16 cellular contexts compared by ENCODE assay signal in the genomic region with DNA sequence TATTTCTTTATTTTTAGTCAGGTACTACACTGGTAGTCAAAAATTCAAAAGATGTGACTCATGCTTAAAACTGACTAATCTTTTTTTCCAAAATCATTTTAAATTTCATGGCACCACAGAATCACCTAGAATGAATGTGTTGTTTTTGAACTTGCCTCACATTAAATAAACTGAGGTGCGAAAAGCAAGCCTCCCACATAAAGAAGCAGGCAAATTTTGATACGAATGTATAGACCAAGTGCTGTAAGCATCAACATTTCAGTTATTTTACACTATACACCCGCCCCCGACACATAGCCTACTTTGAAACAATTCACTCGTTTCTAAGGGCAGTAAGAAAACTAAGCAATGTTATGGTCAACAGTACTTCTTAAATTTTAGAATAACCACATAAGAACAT.
DNase-seq lines count a peak whose midpoint lies in the region; ATAC-seq and TF ChIP-seq lines count a peak whose summit lies in the region.
"Had no signal": no experiment of that assay in that cellular context is flagged by ENCODE, and none has a peak within 500 bp of the region (broad histone marks: within the 10 kb centered on the region; RNA-seq: fewer than 3 reads in every experiment).

No MANE protein-coding gene starts in this region.

- no peak overlapping the region for H3K4me2 ChIP-seq in SK-N-SH
- H3K4me2 ChIP-seq: A549, GM23338 had no signal

- H3K4me1 Mint-ChIP-seq in activated CD4-positive, alpha-beta T cell treated with anti-CD3 and anti-CD28 coated beads for 36 hours: peaks cover 17% of the 10 kb centered on the region
- peaks cover 3% of the 10 kb centered on the region for H3K4me1 Mint-ChIP-seq in activated CD4-positive, alpha-beta T cell treated with anti-CD3 and anti-CD28 coated beads, Interleukin-2, amount 10 ng/mL, durations not matched to agents 7 days and 5 days
- peaks cover 15% of the 10 kb centered on the region for H3K4me1 Mint-ChIP-seq in activated naive CD4-positive, alpha-beta T cell treated with anti-CD3 and anti-CD28 coated beads, Interleukin-2, amount 50 U/mL, for 24 hours
- peaks cover 22% of the 10 kb centered on the region for H3K4me1 Mint-ChIP-seq in activated naive CD8-positive, alpha-beta T cell treated with anti-CD3 and anti-CD28 coated beads, Interleukin-2, amount 50 U/mL, for 24 hours

- H3K4me3 ChIP-seq in SK-N-SH (ENCODE audit: low read depth in 2 of 2, low read length in 1 of 2): no peak overlapping the region
- H3K4me3 ChIP-seq: A549, GM23338 had no signal

- 97% methylated on average over 5 of the region's 5 CpGs for WGBS in SK-N-SH (ENCODE audit: low lambda C conversion rate)

- POLR2A ChIA-PET in activated CD4-positive, alpha-beta T cell treated with anti-CD3 and anti-CD28 coated beads for 36 hours (lab: Charles Lee): no interaction called here
- POLR2A ChIA-PET in activated CD4-positive, alpha-beta T cell treated with anti-CD3 and anti-CD28 coated beads, Interleukin-2, amount 10 ng/mL, durations not matched to agents 7 days and 5 days (lab: Charles Lee): no interaction called here
- POLR2A ChIA-PET in SK-N-SH (lab: Yijun Ruan, JAX): no interaction called here

- H3K79me2 ChIP-seq in SK-N-SH (ENCODE audit: insufficient read depth): no peaks in the 10 kb centered on the region

- peak; percentile 11 for DNase-seq in activated CD4-positive, alpha-beta T cell treated with anti-CD3 and anti-CD28 coated beads for 36 hours
- DNase-seq in activated CD4-positive, alpha-beta T cell treated with anti-CD3 and anti-CD28 coated beads, Interleukin-2, amount 10 ng/mL, durations not matched to agents 7 days and 5 days: no peak
- DNase-seq in activated naive CD4-positive, alpha-beta T cell (lab: John Stamatoyannopoulos, UW): no peak
- no peak for DNase-seq in activated naive CD8-positive, alpha-beta T cell treated with anti-CD3 and anti-CD28 coated beads, Interleukin-2, amount 50 U/mL, for 24 hours
- DNase-seq in OCI-M1 (lab: John Stamatoyannopoulos, UW): no peak
- DNase-seq in SK-N-SH: no peak
- DNase-seq: AML-193; Caco-2; CD4-positive, alpha-beta T cell; GDM1; HCEC 1CT had no signal

- no peak overlapping the region for H3K9ac ChIP-seq in SK-N-SH

- no peak for TF ChIP-seq CTCF in SK-N-SH (IDR thresholded peaks at IDR 0.05)

- TF ChIP-seq EP300 in SK-N-SH (IDR thresholded peaks at IDR 0.05; ENCODE audit: borderline replicate concordance in 1 of 2, low read depth in 1 of 2, low read length in 1 of 2): no peak

- H3K9me2 ChIP-seq in SK-N-SH: no peaks in the 10 kb centered on the region

- H3K9me3 ChIP-seq in SK-N-SH: no peaks in the 10 kb centered on the region
- H3K9me3 ChIP-seq: A549, Caco-2 had no signal

- CTCF ChIA-PET in activated CD4-positive, alpha-beta T cell treated with anti-CD3 and anti-CD28 coated beads for 36 hours (lab: Charles Lee): no interaction called here
- CTCF ChIA-PET in activated CD4-positive, alpha-beta T cell treated with anti-CD3 and anti-CD28 coated beads, Interleukin-2, amount 10 ng/mL, durations not matched to agents 7 days and 5 days (lab: Charles Lee): no interaction called here
- CTCF ChIA-PET in SK-N-SH (lab: Yijun Ruan, JAX): interaction anchor here (1.3 kb wide), 1 partner anchor 103 kb away, joined by 7 read pairs; no protein-coding TSS in a partner anchor

- no peaks in the 10 kb centered on the region for H3K27me3 ChIP-seq in SK-N-SH (ENCODE audit: insufficient read depth)

- no peaks in the 10 kb centered on the region for H3K4me1 ChIP-seq in SK-N-SH (ENCODE audit: control insufficient read depth in 1 of 2, insufficient read depth in 2 of 2, low read depth in 1 of 2, low read length in 1 of 2)
- H3K4me1 ChIP-seq: Caco-2 had no signal

- no peaks in the 10 kb centered on the region for H3K9me3 Mint-ChIP-seq in activated CD4-positive, alpha-beta T cell treated with anti-CD3 and anti-CD28 coated beads for 36 hours (ENCODE audit: low read depth)
- no peaks in the 10 kb centered on the region for H3K9me3 Mint-ChIP-seq in activated CD4-positive, alpha-beta T cell treated with anti-CD3 and anti-CD28 coated beads, Interleukin-2, amount 10 ng/mL, durations not matched to agents 7 days and 5 days
- no peaks in the 10 kb centered on the region for H3K9me3 Mint-ChIP-seq in activated naive CD4-positive, alpha-beta T cell treated with anti-CD3 and anti-CD28 coated beads, Interleukin-2, amount 50 U/mL, for 24 hours
- no peaks in the 10 kb centered on the region for H3K9me3 Mint-ChIP-seq in activated naive CD8-positive, alpha-beta T cell treated with anti-CD3 and anti-CD28 coated beads, Interleukin-2, amount 50 U/mL, for 24 hours
- H3K9me3 Mint-ChIP-seq: CD4-positive, alpha-beta T cell; GM23338 had no signal

- intact Hi-C loops in activated CD4-positive, alpha-beta T cell treated with anti-CD3 and anti-CD28 coated beads for 36 hours (cut with DNase I, micrococcal nuclease): loop anchor here in 1 of 2 experiments (5.0 kb wide), 1 partner anchor 100 kb away; a partner anchor contains a TSS

- no peak overlapping the region for H3K27ac Mint-ChIP-seq in activated CD4-positive, alpha-beta T cell treated with anti-CD3 and anti-CD28 coated beads for 36 hours
- H3K27ac Mint-ChIP-seq in activated CD4-positive, alpha-beta T cell treated with anti-CD3 and anti-CD28 coated beads, Interleukin-2, amount 10 ng/mL, durations not matched to agents 7 days and 5 days: no peak overlapping the region
- peak overlapping the region; percentile 30 for H3K27ac Mint-ChIP-seq in activated naive CD4-positive, alpha-beta T cell treated with anti-CD3 and anti-CD28 coated beads, Interleukin-2, amount 50 U/mL, for 24 hours
- H3K27ac Mint-ChIP-seq in activated naive CD8-positive, alpha-beta T cell treated with anti-CD3 and anti-CD28 coated beads, Interleukin-2, amount 50 U/mL, for 24 hours: no peak overlapping the region
- H3K27ac Mint-ChIP-seq: CD4-positive, alpha-beta T cell; GM23338 had no signal

- no peak overlapping the region for H2AFZ ChIP-seq in SK-N-SH (ENCODE audit: low read depth)
- H2AFZ ChIP-seq: GM23338 had no signal

- no peaks in the 10 kb centered on the region for H3K27me3 Mint-ChIP-seq in activated CD4-positive, alpha-beta T cell treated with anti-CD3 and anti-CD28 coated beads for 36 hours
- no peaks in the 10 kb centered on the region for H3K27me3 Mint-ChIP-seq in activated CD4-positive, alpha-beta T cell treated with anti-CD3 and anti-CD28 coated beads, Interleukin-2, amount 10 ng/mL, durations not matched to agents 7 days and 5 days
- no peaks in the 10 kb centered on the region for H3K27me3 Mint-ChIP-seq in activated naive CD4-positive, alpha-beta T cell treated with anti-CD3 and anti-CD28 coated beads, Interleukin-2, amount 50 U/mL, for 24 hours
- no peaks in the 10 kb centered on the region for H3K27me3 Mint-ChIP-seq in activated naive CD8-positive, alpha-beta T cell treated with anti-CD3 and anti-CD28 coated beads, Interleukin-2, amount 50 U/mL, for 24 hours
- H3K27me3 Mint-ChIP-seq: CD4-positive, alpha-beta T cell had no signal

- TF ChIP-seq RAD21 in SK-N-SH (IDR thresholded peaks at IDR 0.05; ENCODE audit: low read length): no peak

- ATAC-seq in activated CD4-positive, alpha-beta T cell treated with anti-CD3 and anti-CD28 coated beads for 36 hours: peak; percentile 59
- ATAC-seq in activated naive CD8-positive, alpha-beta T cell treated with anti-CD3 and anti-CD28 coated beads, Interleukin-2, amount 50 U/mL, for 24 hours: peak; percentile 40
- ATAC-seq: A549, GM23338 had no signal

- H3K36me3 Mint-ChIP-seq in activated CD4-positive, alpha-beta T cell treated with anti-CD3 and anti-CD28 coated beads for 36 hours (ENCODE audit: low read depth): peaks cover 22% of the 10 kb centered on the region
- peaks cover 21% of the 10 kb centered on the region for H3K36me3 Mint-ChIP-seq in activated CD4-positive, alpha-beta T cell treated with anti-CD3 and anti-CD28 coated beads, Interleukin-2, amount 10 ng/mL, durations not matched to agents 7 days and 5 days (ENCODE audit: low read depth)
- peaks cover 4% of the 10 kb centered on the region for H3K36me3 Mint-ChIP-seq in activated naive CD4-positive, alpha-beta T cell treated with anti-CD3 and anti-CD28 coated beads, Interleukin-2, amount 50 U/mL, for 24 hours
- peaks cover 24% of the 10 kb centered on the region for H3K36me3 Mint-ChIP-seq in activated naive CD8-positive, alpha-beta T cell treated with anti-CD3 and anti-CD28 coated beads, Interleukin-2, amount 50 U/mL, for 24 hours (ENCODE audit: low read depth)

- H4K20me1 ChIP-seq in SK-N-SH (ENCODE audit: insufficient read depth): no peaks in the 10 kb centered on the region

- peaks cover 2% of the 10 kb centered on the region for H3F3A ChIP-seq in SK-N-SH (replicated peaks; ENCODE audit: insufficient read depth)

- no peak overlapping the region for H3K27ac ChIP-seq in SK-N-SH (ENCODE audit: low read depth in 2 of 2, low read length in 1 of 2)
- H3K27ac ChIP-seq: 22Rv1, A549, C4-2B had no signal

- peaks cover 8 to 19% of the 10 kb centered on the region in 2 experiments for H3K36me3 ChIP-seq in SK-N-SH (replicated peaks in 1 of 2; ENCODE audit: control insufficient read depth in 1 of 2, insufficient read depth in 2 of 2, low read length in 1 of 2)

- H3K4me3 Mint-ChIP-seq in activated CD4-positive, alpha-beta T cell treated with anti-CD3 and anti-CD28 coated beads for 36 hours: no peak overlapping the region
- no peak overlapping the region for H3K4me3 Mint-ChIP-seq in activated CD4-positive, alpha-beta T cell treated with anti-CD3 and anti-CD28 coated beads, Interleukin-2, amount 10 ng/mL, durations not matched to agents 7 days and 5 days
- H3K4me3 Mint-ChIP-seq in activated naive CD4-positive, alpha-beta T cell treated with anti-CD3 and anti-CD28 coated beads, Interleukin-2, amount 50 U/mL, for 24 hours: no peak overlapping the region
- H3K4me3 Mint-ChIP-seq in activated naive CD8-positive, alpha-beta T cell treated with anti-CD3 and anti-CD28 coated beads, Interleukin-2, amount 50 U/mL, for 24 hours: no peak overlapping the region
- H3K4me3 Mint-ChIP-seq: CD4-positive, alpha-beta T cell; GM23338 had no signal

TF ChIP-seq in SK-N-SH, 30 proteins besides CTCF, POLR2A, EP300 and RAD21 (continues in another document):
- no peak for TF ChIP-seq FOXJ3 (CRISPR knock-in tag; IDR thresholded peaks at IDR 0.05)
- no peak for TF ChIP-seq NRF1 (IDR thresholded peaks at IDR 0.05; ENCODE audit: low read depth, low read length)
- no peak for TF ChIP-seq SMC3 (IDR thresholded peaks at IDR 0.05; ENCODE audit: low read depth, low read length)
- TF ChIP-seq, protein P1, sequence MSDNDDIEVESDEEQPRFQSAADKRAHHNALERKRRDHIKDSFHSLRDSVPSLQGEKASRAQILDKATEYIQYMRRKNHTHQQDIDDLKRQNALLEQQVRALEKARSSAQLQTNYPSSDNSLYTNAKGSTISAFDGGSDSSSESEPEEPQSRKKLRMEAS (IDR thresholded peaks at IDR 0.05; ENCODE audit: low read depth): no peak
- TF ChIP-seq JUND (IDR thresholded peaks at IDR 0.05): no peak
- TF ChIP-seq POLR2AphosphoS5 (IDR thresholded peaks at IDR 0.05; ENCODE audit: low read depth, low read length): no peak
- no peak for TF ChIP-seq TCF12 (IDR thresholded peaks at IDR 0.05)
